In genomic region chr2:129267559-129267958, GRCh38 we compare ENCODE assay signal across 27 cellular contexts.
"Had no signal": no experiment of that assay in that cellular context is flagged by ENCODE, and none has a peak within 500 bp of the region (broad histone marks: within the 10 kb centered on the region; RNA-seq: fewer than 3 reads in every experiment).

No MANE protein-coding gene starts in this region.

- H3K27ac ChIP-seq: stomach, suprapubic skin, testis, thoracic aorta, thyroid gland, tibial artery, tibial nerve, transverse colon, upper lobe of left lung, upper lobe of right lung, uterus, vagina had no signal

- ATAC-seq: stimulated activated effector memory CD8-positive, alpha-beta T cell treated with anti-CD3 and anti-CD28 coated beads, Interleukin-12 subunit alpha, Interleukin-12 subunit beta, amount 100 ng/mL, for 72 hours; stimulated activated memory B cell treated with anti-CD40 and anti-IgM and Interleukin-4, amounts not matched to agents 10 μg/mL and 1 μg/mL and 100 μg/mL, for 72 hours; stimulated activated naive B cell treated with anti-CD40 and anti-IgM and Interleukin-4, amounts not matched to agents 10 μg/mL and 1 μg/mL and 100 μg/mL, for 72 hours; stimulated activated naive CD8-positive, alpha-beta T cell treated with anti-CD3 and anti-CD28 coated beads, Interleukin-15, amount 100 ng/mL, for 72 hours; stimulated activated naive CD8-positive, alpha-beta T cell treated with anti-CD3 and anti-CD28 coated beads, Interleukin-15, Interleukin-2, amounts not matched to agents 100 U/mL and 50 U/mL, for 24 hours; upper lobe of right lung had no signal

- H3K27me3 ChIP-seq: stomach, suprapubic skin, testis, thyroid gland, tibial artery, tibial nerve, transverse colon, upper lobe of left lung, upper lobe of right lung, uterus, vagina had no signal

- DNase-seq: stimulated activated CD4-positive, alpha-beta T cell treated with anti-CD3 and anti-CD28 coated beads, Interleukin-2, amount 100 ng/mL, for 48 hours; stimulated activated CD4-positive, alpha-beta T cell treated with anti-CD3 and anti-CD28 coated beads, Interleukin-4, amount 100 ng/mL, for 1 hour; stimulated activated CD4-positive, alpha-beta T cell treated with anti-CD3 and anti-CD28 coated beads, Interleukin-4, amount 100 ng/mL, for 24 hours; stimulated activated CD4-positive, alpha-beta T cell treated with anti-CD3 and anti-CD28 coated beads, Interleukin-4, amount 100 ng/mL, for 4 hours; stimulated activated CD8-positive, alpha-beta memory T cell treated with anti-CD3 and anti-CD28 coated beads, Interleukin-4, amount 100 ng/mL, for 48 hours; stimulated activated naive B cell treated with anti-CD40 and anti-IgM and Interleukin-4, amounts not matched to agents 10 μg/mL and 1 μg/mL and 100 μg/mL, for 72 hours; stimulated activated naive CD4-positive, alpha-beta T cell; stimulated activated naive CD4-positive, alpha-beta T cell treated with Interleukin-2 at 50 U/mL for 16 hours; stimulated activated naive CD8-positive, alpha-beta T cell treated with anti-CD3 and anti-CD28 coated beads, Interleukin-15, amount 100 ng/mL, for 72 hours; stimulated activated naive CD8-positive, alpha-beta T cell treated with anti-CD3 and anti-CD28 coated beads, Interleukin-15, Interleukin-2, amounts not matched to agents 100 U/mL and 50 U/mL, for 24 hours; stomach; substantia nigra; testis; thyroid gland; tibial artery; transverse colon; trophoblast cell; upper lobe of left lung; upper lobe of right lung; uterus had no signal

- H3K9me3 ChIP-seq: testis, thyroid gland, vagina had no signal

- H3K36me3 ChIP-seq: stomach, suprapubic skin, thoracic aorta, thyroid gland, tibial artery, tibial nerve, transverse colon, upper lobe of left lung, upper lobe of right lung, uterus, vagina had no signal

- H3K4me1 ChIP-seq: stomach, suprapubic skin, testis, thyroid gland, tibial artery, tibial nerve, transverse colon, upper lobe of left lung, upper lobe of right lung, uterus, vagina had no signal

- FAIRE-seq: urothelium cell line had no signal

- H3K4me3 ChIP-seq: stomach, suprapubic skin, testis, thoracic aorta, thyroid gland, tibial artery, tibial nerve, transverse colon, upper lobe of left lung, upper lobe of right lung, uterus, vagina had no signal
